In genomic region chr10:117168135-117168674, GRCh38 we compare ENCODE assay signal across 1 cellular context.
A peak's percentile ranks its signal among the peaks of the same experiment; 100 is the strongest.
TF ChIP-seq lines count a peak whose summit lies in the region.

No MANE protein-coding gene starts in this region.

TF ChIP-seq in A549, 52 proteins besides CTCF, POLR2A, EP300 and RAD21 (continued from another document):
- TF ChIP-seq HOXA7 (CRISPR knock-in tag; IDR thresholded peaks at IDR 0.05) (no peak), EHF (CRISPR knock-in tag; IDR thresholded peaks at IDR 0.05) (no peak), ZC3H11A (IDR thresholded peaks at IDR 0.05) (no peak), ZNF302 (CRISPR knock-in tag; IDR thresholded peaks at IDR 0.05) (no peak), EHMT2 (IDR thresholded peaks at IDR 0.05; ENCODE audit: low read depth) (no peak), JUN (IDR thresholded peaks at IDR 0.05) (0 out of 5 replicates have a peak, but pooled peaks of 1 of the 2 experiments have one; percentile 37), HDAC2 (IDR thresholded peaks at IDR 0.05) (no peak), HEYL (CRISPR knock-in tag; IDR thresholded peaks at IDR 0.05) (no peak), E2F6 (IDR thresholded peaks at IDR 0.05; ENCODE audit: borderline replicate concordance, low read depth) (peak; percentile 64), RARB (CRISPR knock-in tag; IDR thresholded peaks at IDR 0.05) (no peak), ATOH8 (CRISPR knock-in tag; IDR thresholded peaks at IDR 0.05; ENCODE audit: low read depth) (no peak)
